5 cellular contexts compared by ENCODE assay signal in genomic region chr5:39403761-39404160, GRCh38. TPM values are rescaled to one million over a fixed set of nuclear protein-coding genes. Genes with fewer than 3 reads are reported as not detected.
"Had no signal": no experiment of that assay in that cellular context is flagged by ENCODE, and none has a peak within 500 bp of the region (broad histone marks: within the 10 kb centered on the region; RNA-seq: fewer than 3 reads in every experiment).

No MANE protein-coding gene starts in this region.

RNA-seq across cellular contexts. Expression of gene C9, which starts 39.5 kb away (rescaled TPM):
- total RNA-seq: GM23338, H1, H4, H7, H9 had no signal
- polyA plus RNA-seq: GM23338, H1 had no signal
